In genomic region chr9:12784461-12785250, GRCh38 we compare ENCODE assay signal across 1 cellular context.
TF ChIP-seq lines count a peak whose summit lies in the region.

No MANE protein-coding gene starts in this region.

TF ChIP-seq in HepG2, 621 proteins besides CTCF, POLR2A, EP300 and RAD21 (continued from another document and continues in another):
- no peak; the same call in 1 of the 2 replicates for TF ChIP-seq NR2C2 (CRISPR knock-in tag; IDR thresholded peaks at IDR 0.05; ENCODE audit: borderline replicate concordance)
- TF ChIP-seq, protein P1, sequence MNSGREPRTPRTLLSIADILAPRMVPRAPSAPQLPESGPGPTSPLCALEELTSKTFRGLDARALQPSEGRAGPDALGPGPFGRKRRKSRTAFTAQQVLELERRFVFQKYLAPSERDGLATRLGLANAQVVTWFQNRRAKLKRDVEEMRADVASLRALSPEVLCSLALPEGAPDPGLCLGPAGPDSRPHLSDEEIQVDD (CRISPR knock-in tag; IDR thresholded peaks at IDR 0.05; ENCODE audit: borderline replicate concordance), result no peak
- TF ChIP-seq NR2F2 (IDR thresholded peaks at IDR 0.05; ENCODE audit: borderline replicate concordance, low read depth), result peak; percentile 26; the same call in 1 of the 2 replicates
- TF ChIP-seq JDP2 (CRISPR knock-in tag; IDR thresholded peaks at IDR 0.05; ENCODE audit: borderline replicate concordance), result no peak
- TF ChIP-seq FOSL1 (CRISPR knock-in tag; IDR thresholded peaks at IDR 0.05; ENCODE audit: borderline replicate concordance), result peak; percentile 69; the same call in 1 of the 2 replicates
- no peak for TF ChIP-seq KDM1A (CRISPR knock-in tag; IDR thresholded peaks at IDR 0.05)
- TF ChIP-seq, protein P2, sequence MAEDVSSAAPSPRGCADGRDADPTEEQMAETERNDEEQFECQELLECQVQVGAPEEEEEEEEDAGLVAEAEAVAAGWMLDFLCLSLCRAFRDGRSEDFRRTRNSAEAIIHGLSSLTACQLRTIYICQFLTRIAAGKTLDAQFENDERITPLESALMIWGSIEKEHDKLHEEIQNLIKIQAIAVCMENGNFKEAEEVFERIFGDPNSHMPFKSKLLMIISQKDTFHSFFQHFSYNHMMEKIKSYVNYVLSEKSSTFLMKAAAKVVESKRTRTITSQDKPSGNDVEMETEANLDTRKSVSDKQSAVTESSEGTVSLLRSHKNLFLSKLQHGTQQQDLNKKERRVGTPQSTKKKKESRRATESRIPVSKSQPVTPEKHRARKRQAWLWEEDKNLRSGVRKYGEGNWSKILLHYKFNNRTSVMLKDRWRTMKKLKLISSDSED (CRISPR knock-in tag; IDR thresholded peaks at IDR 0.05), result no peak
- TF ChIP-seq HIVEP1 (CRISPR knock-in tag; IDR thresholded peaks at IDR 0.05), result no peak
- no peak for TF ChIP-seq ZFP82 (CRISPR knock-in tag; IDR thresholded peaks at IDR 0.05; ENCODE audit: borderline replicate concordance)
- TF ChIP-seq UBTF (CRISPR knock-in tag; IDR thresholded peaks at IDR 0.05), result no peak
- TF ChIP-seq ELF4 (CRISPR knock-in tag; IDR thresholded peaks at IDR 0.05; ENCODE audit: borderline replicate concordance), result no peak
- no peak for TF ChIP-seq SRSF4 (IDR thresholded peaks at IDR 0.05; ENCODE audit: low read depth, low read length, poor library complexity, severe bottlenecking)
- peak; percentile 46; the same call in 1 of the 2 replicates for TF ChIP-seq DMAP1 (CRISPR knock-in tag; IDR thresholded peaks at IDR 0.05)
- no peak for TF ChIP-seq ZFP36L2 (CRISPR knock-in tag; IDR thresholded peaks at IDR 0.05)
- TF ChIP-seq ZNF136 (CRISPR knock-in tag; IDR thresholded peaks at IDR 0.05; ENCODE audit: low read depth), result no peak
- no peak for TF ChIP-seq ZNF7 (CRISPR knock-in tag; IDR thresholded peaks at IDR 0.05)
- TF ChIP-seq ZNF572 (CRISPR knock-in tag; IDR thresholded peaks at IDR 0.05), result no peak
- TF ChIP-seq KLF9 (CRISPR knock-in tag; IDR thresholded peaks at IDR 0.05; ENCODE audit: low read depth), result no peak
- no peak for TF ChIP-seq NFRKB (IDR thresholded peaks at IDR 0.05)
- TF ChIP-seq, protein P3, sequence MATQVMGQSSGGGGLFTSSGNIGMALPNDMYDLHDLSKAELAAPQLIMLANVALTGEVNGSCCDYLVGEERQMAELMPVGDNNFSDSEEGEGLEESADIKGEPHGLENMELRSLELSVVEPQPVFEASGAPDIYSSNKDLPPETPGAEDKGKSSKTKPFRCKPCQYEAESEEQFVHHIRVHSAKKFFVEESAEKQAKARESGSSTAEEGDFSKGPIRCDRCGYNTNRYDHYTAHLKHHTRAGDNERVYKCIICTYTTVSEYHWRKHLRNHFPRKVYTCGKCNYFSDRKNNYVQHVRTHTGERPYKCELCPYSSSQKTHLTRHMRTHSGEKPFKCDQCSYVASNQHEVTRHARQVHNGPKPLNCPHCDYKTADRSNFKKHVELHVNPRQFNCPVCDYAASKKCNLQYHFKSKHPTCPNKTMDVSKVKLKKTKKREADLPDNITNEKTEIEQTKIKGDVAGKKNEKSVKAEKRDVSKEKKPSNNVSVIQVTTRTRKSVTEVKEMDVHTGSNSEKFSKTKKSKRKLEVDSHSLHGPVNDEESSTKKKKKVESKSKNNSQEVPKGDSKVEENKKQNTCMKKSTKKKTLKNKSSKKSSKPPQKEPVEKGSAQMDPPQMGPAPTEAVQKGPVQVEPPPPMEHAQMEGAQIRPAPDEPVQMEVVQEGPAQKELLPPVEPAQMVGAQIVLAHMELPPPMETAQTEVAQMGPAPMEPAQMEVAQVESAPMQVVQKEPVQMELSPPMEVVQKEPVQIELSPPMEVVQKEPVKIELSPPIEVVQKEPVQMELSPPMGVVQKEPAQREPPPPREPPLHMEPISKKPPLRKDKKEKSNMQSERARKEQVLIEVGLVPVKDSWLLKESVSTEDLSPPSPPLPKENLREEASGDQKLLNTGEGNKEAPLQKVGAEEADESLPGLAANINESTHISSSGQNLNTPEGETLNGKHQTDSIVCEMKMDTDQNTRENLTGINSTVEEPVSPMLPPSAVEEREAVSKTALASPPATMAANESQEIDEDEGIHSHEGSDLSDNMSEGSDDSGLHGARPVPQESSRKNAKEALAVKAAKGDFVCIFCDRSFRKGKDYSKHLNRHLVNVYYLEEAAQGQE (IDR thresholded peaks at IDR 0.05; ENCODE audit: borderline replicate concordance in 1 of 2, low read depth in 1 of 2, low read length in 2 of 2), result no peak
- no peak for TF ChIP-seq HINFP (CRISPR knock-in tag; IDR thresholded peaks at IDR 0.05; ENCODE audit: low read depth)
- TF ChIP-seq, protein P4, sequence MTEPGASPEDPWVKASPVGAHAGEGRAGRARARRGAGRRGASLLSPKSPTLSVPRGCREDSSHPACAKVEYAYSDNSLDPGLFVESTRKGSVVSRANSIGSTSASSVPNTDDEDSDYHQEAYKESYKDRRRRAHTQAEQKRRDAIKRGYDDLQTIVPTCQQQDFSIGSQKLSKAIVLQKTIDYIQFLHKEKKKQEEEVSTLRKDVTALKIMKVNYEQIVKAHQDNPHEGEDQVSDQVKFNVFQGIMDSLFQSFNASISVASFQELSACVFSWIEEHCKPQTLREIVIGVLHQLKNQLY (CRISPR knock-in tag; IDR thresholded peaks at IDR 0.05), result peak; percentile 70; the same call in 1 of the 2 replicates
- no peak for TF ChIP-seq HCFC1 (IDR thresholded peaks at IDR 0.05; ENCODE audit: low read depth, low read length)
- no peak for TF ChIP-seq NPAS2 (CRISPR knock-in tag; IDR thresholded peaks at IDR 0.05; ENCODE audit: borderline replicate concordance)
- TF ChIP-seq ZBTB4 (CRISPR knock-in tag; IDR thresholded peaks at IDR 0.05; ENCODE audit: borderline replicate concordance), result no peak
- TF ChIP-seq ZNF430 (CRISPR knock-in tag; IDR thresholded peaks at IDR 0.05), result no peak
- TF ChIP-seq HDAC1 (CRISPR knock-in tag; IDR thresholded peaks at IDR 0.05), result 0 out of 2 replicates have a peak, but pooled peaks have one; percentile 37
- TF ChIP-seq ZNF839 (CRISPR knock-in tag; IDR thresholded peaks at IDR 0.05; ENCODE audit: borderline replicate concordance), result no peak
- no peak for TF ChIP-seq PATZ1 (CRISPR knock-in tag; IDR thresholded peaks at IDR 0.05)
- no peak for TF ChIP-seq SKIL (CRISPR knock-in tag; IDR thresholded peaks at IDR 0.05; ENCODE audit: borderline replicate concordance)
- TF ChIP-seq ZNF546 (CRISPR knock-in tag; conservative IDR thresholded peaks at IDR 0.05), result no peak
- TF ChIP-seq THAP9 (CRISPR knock-in tag; IDR thresholded peaks at IDR 0.05; ENCODE audit: borderline replicate concordance), result no peak
- TF ChIP-seq CENPT (CRISPR knock-in tag; IDR thresholded peaks at IDR 0.05; ENCODE audit: low read depth), result no peak
- TF ChIP-seq ZBTB42 (CRISPR knock-in tag; IDR thresholded peaks at IDR 0.05), result no peak
- TF ChIP-seq NFIC (IDR thresholded peaks at IDR 0.05; ENCODE audit: low read length), result no peak; the same call in 1 of the 2 replicates
- TF ChIP-seq, protein P5, sequence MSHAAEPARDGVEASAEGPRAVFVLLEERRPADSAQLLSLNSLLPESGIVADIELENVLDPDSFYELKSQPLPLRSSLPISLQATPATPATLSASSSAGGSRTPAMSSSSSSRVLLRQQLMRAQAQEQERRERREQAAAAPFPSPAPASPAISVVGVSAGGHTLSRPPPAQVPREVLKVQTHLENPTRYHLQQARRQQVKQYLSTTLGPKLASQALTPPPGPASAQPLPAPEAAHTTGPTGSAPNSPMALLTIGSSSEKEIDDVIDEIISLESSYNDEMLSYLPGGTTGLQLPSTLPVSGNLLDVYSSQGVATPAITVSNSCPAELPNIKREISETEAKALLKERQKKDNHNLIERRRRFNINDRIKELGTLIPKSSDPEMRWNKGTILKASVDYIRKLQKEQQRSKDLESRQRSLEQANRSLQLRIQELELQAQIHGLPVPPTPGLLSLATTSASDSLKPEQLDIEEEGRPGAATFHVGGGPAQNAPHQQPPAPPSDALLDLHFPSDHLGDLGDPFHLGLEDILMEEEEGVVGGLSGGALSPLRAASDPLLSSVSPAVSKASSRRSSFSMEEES (CRISPR knock-in tag; IDR thresholded peaks at IDR 0.05), result peak; percentile 88
